Comparison of ENCODE assay signal across 25 cellular contexts in the genomic region with DNA sequence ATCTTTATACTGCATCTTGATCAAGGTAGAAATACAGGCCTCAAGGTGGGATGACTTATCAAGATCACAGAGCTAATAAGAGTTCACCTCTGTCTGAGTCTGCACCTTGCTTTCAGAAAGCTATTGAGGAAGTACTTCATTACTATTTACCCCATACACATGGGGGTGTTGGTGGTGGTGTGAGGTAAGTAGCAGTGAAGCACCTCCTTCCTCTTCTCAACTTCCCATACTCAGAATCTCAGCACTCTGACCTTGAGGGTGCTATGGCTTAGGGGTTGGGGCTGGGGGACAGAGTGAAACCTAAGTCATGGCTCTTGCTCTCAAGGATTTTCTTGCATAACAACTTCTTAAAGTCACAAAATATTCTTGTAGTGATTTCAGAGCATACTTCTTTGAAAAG.
"Had no signal": no experiment of that assay in that cellular context is flagged by ENCODE, and none has a peak within 500 bp of the region (broad histone marks: within the 10 kb centered on the region; RNA-seq: fewer than 3 reads in every experiment).

No MANE protein-coding gene starts in this region.

- H3K27ac ChIP-seq: esophagus squamous epithelium, left ventricle myocardium inferior, neutrophil, ovary, skin epidermis, stomach, thyroid gland, upper lobe of left lung had no signal

- H3K36me3 ChIP-seq: esophagus squamous epithelium, left ventricle myocardium inferior, neutrophil, ovary, stomach, thyroid gland, upper lobe of left lung had no signal

- H3K9me3 ChIP-seq: mucosa of descending colon, neutrophil, ovary, stomach, thyroid gland, upper lobe of left lung had no signal

- DNase-seq: activated CD4-positive, alpha-beta T cell treated with anti-CD3 and anti-CD28 coated beads for 36 hours; activated CD4-positive, alpha-beta T cell treated with anti-CD3 and anti-CD28 coated beads, Interleukin-2, amount 50 U/mL, for 4 hours; activated CD4-positive, CD25-positive, alpha-beta regulatory T cell; activated effector memory CD4-positive, alpha-beta T cell treated with Interleukin-2 at 50 U/mL for 16 hours; activated naive CD4-positive, alpha-beta T cell treated with Interleukin-2 at 50 U/mL for 16 hours; activated T-cell treated with anti-CD3 and anti-CD28 coated beads for 4 hours; anterior cingulate cortex; dermis blood vessel endothelial cell; effector CD4-positive, alpha-beta T cell; esophagus squamous epithelium; glutamatergic neuron; left ventricle myocardium inferior; mucosa of descending colon; ovary; stimulated activated CD4-positive, alpha-beta T cell treated with anti-CD3 and anti-CD28 coated beads, Interleukin-12 subunit alpha, Interleukin-12 subunit beta, amount 100 ng/mL, for 4 hours; stimulated activated CD4-positive, alpha-beta T cell treated with anti-CD3 and anti-CD28 coated beads, Interleukin-4, amount 100 ng/mL, for 24 hours; stomach; T-helper 2 cell; thyroid gland; upper lobe of left lung had no signal

- ATAC-seq: activated CD4-positive, alpha-beta T cell treated with anti-CD3 and anti-CD28 coated beads for 36 hours; mucosa of descending colon; sciatic nerve; stimulated activated effector memory CD8-positive, alpha-beta T cell treated with anti-CD3 and anti-CD28 coated beads, Interleukin-12 subunit alpha, Interleukin-12 subunit beta, amount 100 ng/mL, for 72 hours had no signal

- H3K27me3 ChIP-seq: neutrophil, ovary, stomach, thyroid gland, upper lobe of left lung had no signal

- H3K4me1 ChIP-seq: upper lobe of left lung had no signal

- H3K4me3 ChIP-seq: esophagus squamous epithelium, left ventricle myocardium inferior, lung, mucosa of descending colon, ovary, skin epidermis, stomach, thyroid gland, upper lobe of left lung had no signal
